ENCODE assay signal across 16 cellular contexts in the genomic region with DNA sequence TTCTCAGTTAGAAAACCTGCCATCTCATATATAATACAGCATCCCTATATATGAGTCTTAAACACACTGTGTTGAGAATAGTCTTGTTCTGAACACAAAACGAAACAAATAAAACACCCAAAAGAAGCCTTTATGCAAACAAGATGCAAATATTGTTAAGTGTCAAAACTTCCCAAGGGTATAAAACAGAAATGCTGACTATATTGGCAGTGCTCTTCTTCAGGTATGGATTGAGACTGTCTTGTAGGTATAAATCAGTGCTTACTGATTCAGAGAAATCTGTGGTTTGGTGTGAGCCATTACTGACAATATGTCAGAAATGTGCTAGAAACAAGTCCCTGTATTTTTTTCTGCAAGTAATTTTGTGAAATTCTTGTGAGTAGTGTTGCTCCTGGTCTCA.
A peak's percentile ranks its signal among the peaks of the same experiment; 100 is the strongest.
DNase-seq lines count a peak whose midpoint lies in the region; ATAC-seq and TF ChIP-seq lines count a peak whose summit lies in the region.
"Had no signal": no experiment of that assay in that cellular context is flagged by ENCODE, and none has a peak within 500 bp of the region (broad histone marks: within the 10 kb centered on the region; RNA-seq: fewer than 3 reads in every experiment).

No MANE protein-coding gene starts in this region.

- peak overlapping the region; percentile 59 for H3K27ac Mint-ChIP-seq in endothelial cell (ENCODE audit: unreplicated experiment)
- H3K27ac Mint-ChIP-seq: H9 had no signal

- H3K4me3 Mint-ChIP-seq in endothelial cell (ENCODE audit: unreplicated experiment): no peak overlapping the region
- H3K4me3 Mint-ChIP-seq: H9 had no signal

- H3K4me1 Mint-ChIP-seq in endothelial cell (ENCODE audit: unreplicated experiment): peaks cover 5% of the 10 kb centered on the region
- H3K4me1 Mint-ChIP-seq: H9 had no signal

- no peak for DNase-seq in endothelial cell (ENCODE audit: low spot score)
- DNase-seq in NCI-H524 treated with DMSO at 0.1 percent for 48 hours (lab: John Stamatoyannopoulos, UW): no peak
- no peak for DNase-seq in NCI-H2107 (lab: John Stamatoyannopoulos, UW)
- DNase-seq: C1 segment of cervical spinal cord, DMS 273 treated with DMSO at 0.1 percent for 48 hours, GDM1, H9, NCI-H1436, NCI-H2029 treated with DMSO at 0.1 percent for 48 hours, NCI-H524, T-helper 2 cell had no signal

- no peaks in the 10 kb centered on the region for H3K9me3 Mint-ChIP-seq in endothelial cell (ENCODE audit: unreplicated experiment)
- H3K9me3 Mint-ChIP-seq: H9 had no signal

- TF ChIP-seq CTCF in endothelial cell (IDR thresholded peaks at IDR 0.05; ENCODE audit: unreplicated experiment): no peak

- ATAC-seq in GM18511 (IDR thresholded peaks at IDR 0.05; ENCODE audit: unreplicated experiment): peak; percentile 69
- peak; percentile 71 for ATAC-seq in GM19463 (IDR thresholded peaks at IDR 0.05; ENCODE audit: unreplicated experiment)
- peak; percentile 70 for ATAC-seq in HG02885 (IDR thresholded peaks at IDR 0.05; ENCODE audit: poor library complexity, unreplicated experiment)
- ATAC-seq in HG03095 (IDR thresholded peaks at IDR 0.05; ENCODE audit: unreplicated experiment): no peak
- ATAC-seq: A549 had no signal

- H3K27me3 Mint-ChIP-seq in endothelial cell (ENCODE audit: unreplicated experiment): no peaks in the 10 kb centered on the region

- H3K36me3 Mint-ChIP-seq in endothelial cell (ENCODE audit: low read depth, unreplicated experiment): no peaks in the 10 kb centered on the region
